ENCODE assay signal across 20 cellular contexts in genomic region chr3:29227307-29227706, GRCh38.
"Had no signal": no experiment of that assay in that cellular context is flagged by ENCODE, and none has a peak within 500 bp of the region (broad histone marks: within the 10 kb centered on the region; RNA-seq: fewer than 3 reads in every experiment).

No MANE protein-coding gene starts in this region.

- H2AFZ ChIP-seq: PC-9 had no signal

- H3K27ac ChIP-seq: ascending aorta, body of pancreas, PC-9 had no signal

- H3K27me3 ChIP-seq: ascending aorta, body of pancreas had no signal

- H3K9me3 ChIP-seq: ascending aorta, body of pancreas had no signal

- ATAC-seq: activated CD8-positive, alpha-beta T cell treated with anti-CD3 and anti-CD28 coated beads, Interleukin-2, amount 10 ng/mL, durations not matched to agents 7 days and 5 days; body of pancreas; WTC11 had no signal

- H3K4me1 ChIP-seq: ascending aorta, body of pancreas had no signal

- DNase-seq: activated CD4-positive, alpha-beta T cell treated with anti-CD3 and anti-CD28 coated beads for 48 hours; activated CD4-positive, alpha-beta T cell treated with anti-CD3 and anti-CD28 coated beads, Interleukin-2, amount 50 U/mL, for 4 hours; activated CD4-positive, CD25-positive, alpha-beta regulatory T cell treated with anti-CD3 and anti-CD28 coated beads, Interleukin-2, amount 50 U/mL, for 72 hours; activated CD8-positive, alpha-beta memory T cell treated with anti-CD3 and anti-CD28 coated beads, Interleukin-2, amount 50 U/mL, for 48 hours; activated CD8-positive, alpha-beta T cell treated with anti-CD3 and anti-CD28 coated beads, Interleukin-2, amount 10 ng/mL, durations not matched to agents 7 days and 5 days; activated naive CD4-positive, alpha-beta T cell treated with anti-CD3 and anti-CD28 coated beads, Interleukin-2, amount 50 U/mL, for 16 hours; activated T-cell treated with anti-CD3 and anti-CD28 coated beads, Interleukin-2, amount 50 U/mL, for 1 hour; amniotic stem cell; body of pancreas; central memory CD4-positive, alpha-beta T cell; NCI-H1105 treated with DMSO at 0.1 percent for 48 hours; NCI-H1436 treated with DMSO at 0.1 percent for 48 hours; NCI-H187; NCI-H2081; NCI-H524; PC-9; SHP77 treated with DMSO at 0.1 percent for 48 hours had no signal

- H3K36me3 ChIP-seq: ascending aorta had no signal

- H3K4me2 ChIP-seq: PC-9 had no signal

- FAIRE-seq: bronchial epithelial cell had no signal

- H3K4me3 ChIP-seq: ascending aorta, body of pancreas, PC-9 had no signal
